ENCODE assay signal across 17 cellular contexts in genomic region chr2:219111375-219112069, GRCh38. TPM values are rescaled to one million over a fixed set of nuclear protein-coding genes. Genes with fewer than 3 reads are reported as not detected.
DNase-seq lines count a peak whose midpoint lies in the region; ATAC-seq and TF ChIP-seq lines count a peak whose summit lies in the region.
"Had no signal": no experiment of that assay in that cellular context is flagged by ENCODE, and none has a peak within 500 bp of the region (broad histone marks: within the 10 kb centered on the region; RNA-seq: fewer than 3 reads in every experiment).

No MANE protein-coding gene starts in this region.

- POLR2A ChIA-PET in WTC11 (lab: Charles Lee), result no interaction called here

- ATAC-seq in WTC11, result no peak
- ATAC-seq in right lobe of liver, result peak; percentile 93 to 95 (median 94)
- no peak for ATAC-seq in GM19023 (IDR thresholded peaks at IDR 0.05; ENCODE audit: unreplicated experiment)

- TF ChIP-seq CTCF in WTC11 (IDR thresholded peaks at IDR 0.05) (no peak), right lobe of liver (IDR thresholded peaks at IDR 0.05) (no peak)

- H3K4me3 Mint-ChIP-seq in WTC11, result no peak overlapping the region

- no peak overlapping the region for H3K27ac Mint-ChIP-seq in WTC11

- H3K4me3 ChIP-seq in right lobe of liver, result no peak overlapping the region
- H3K4me3 ChIP-seq: HAP-1 had no signal

- no peak for TF ChIP-seq POLR2A in right lobe of liver (IDR thresholded peaks at IDR 0.05)

- H3K9me3 ChIP-seq in right lobe of liver, result no peaks in the 10 kb centered on the region
- H3K9me3 ChIP-seq: HAP-1 had no signal

- no peaks in the 10 kb centered on the region for H3K36me3 ChIP-seq in right lobe of liver
- H3K36me3 ChIP-seq: HAP-1 had no signal

- H3K9me3 Mint-ChIP-seq in WTC11, result no peaks in the 10 kb centered on the region

- intact Hi-C loops in right lobe of liver (cut with DNase I), result no loop called here

- no peaks in the 10 kb centered on the region for H3K27me3 Mint-ChIP-seq in WTC11 (ENCODE audit: low read depth)

- 33% methylated on average over 5 of the region's 5 CpGs for WGBS in right lobe of liver (ENCODE audit: insufficient coverage, low coverage, low lambda C conversion rate, missing lambda C conversion rate)

- no peaks in the 10 kb centered on the region for H3K27me3 ChIP-seq in right lobe of liver

- CTCF ChIA-PET in WTC11 (lab: Charles Lee), result interaction anchor here (1.0 to 3.8 kb wide), 6 partner anchors 8 to 101 kb away, joined by 3 to 21 read pairs (median 10); no protein-coding TSS in a partner anchor

- H3K4me1 ChIP-seq in right lobe of liver, result peaks cover 0 to 28% (median 11%) of the 10 kb centered on the region in 4 donors
- H3K4me1 ChIP-seq: HAP-1 had no signal

- no peaks in the 10 kb centered on the region for H3K36me3 Mint-ChIP-seq in WTC11

- H3K27ac ChIP-seq in right lobe of liver, result peak overlapping the region; percentile 40 to 87 (median 80)

- peaks cover 9% of the 10 kb centered on the region for H3K4me1 Mint-ChIP-seq in WTC11

- DNase-seq in SHP77 (lab: John Stamatoyannopoulos, UW), result peak; percentile 15 to 40
- DNase-seq in SHP77 treated with DMSO at 0.1 percent for 48 hours (lab: John Stamatoyannopoulos, UW), result no peak
- DNase-seq in WTC11 (ENCODE audit: low spot score), result no peak
- peak; percentile 45 to 76 (median 72) for DNase-seq in right lobe of liver
- no peak for DNase-seq in nucleus accumbens (lab: John Stamatoyannopoulos, UW)
- no peak for DNase-seq in T-helper 2 cell
- no peak for DNase-seq in germinal center (ENCODE audit: low spot score)
- DNase-seq: C1 segment of cervical spinal cord, DMS153, KBM-7, NCI-H1048, NCI-H187, NCI-H446 treated with DMSO at 0.1 percent for 48 hours had no signal

TF ChIP-seq in WTC11, 78 proteins besides CTCF, POLR2A, EP300 and RAD21:
- TF ChIP-seq GABPB1 (CRISPR knock-in tag; IDR thresholded peaks at IDR 0.05) (peak; percentile 58), PREB (CRISPR knock-in tag; IDR thresholded peaks at IDR 0.05; ENCODE audit: borderline replicate concordance) (no peak), IRF2 (CRISPR knock-in tag; IDR thresholded peaks at IDR 0.05; ENCODE audit: borderline replicate concordance, low read depth) (no peak), ZNF121 (CRISPR knock-in tag; IDR thresholded peaks at IDR 0.05) (no peak), NFATC4 (CRISPR knock-in tag; IDR thresholded peaks at IDR 0.05) (no peak)

RNA-seq across cellular contexts. Expression of gene NHEJ1, which starts 49.1 kb away (rescaled TPM):
- total RNA-seq in WTC11 (2021) (18.4 to 22.3 TPM (median 21.3 TPM) in 3 replicates), right lobe of liver (10 to 100 TPM in 3 of 6 experiments, 1 to 10 TPM in 3; 5.8 to 16.7 (median 10.9) TPM)

RNA-seq across cellular contexts. Expression of gene IHH, which starts 50.8 kb away (rescaled TPM):
- total RNA-seq in WTC11 (2021) (0.11 TPM in 1 of 3 replicates, not detected in the others), right lobe of liver (1 to 10 TPM in 3 of 6 experiments, under 1 TPM in 3; 0.42 to 3.9 (median 1.1) TPM)
- total RNA-seq: M059J, RPMI7951 had no signal

RNA-seq across cellular contexts. Expression of gene SLC23A3, which starts 58.3 kb away (rescaled TPM):
- total RNA-seq in WTC11 (2021) (0.41 to 0.59 TPM (median 0.55 TPM) in 3 replicates), right lobe of liver (1 to 10 TPM in 5 of 6 experiments, under 1 TPM in 1; 0.62 to 4.9 (median 2.1) TPM)
- total RNA-seq: RPMI7951 had no signal

Comparison
In these comparisons a context has a peak if more than half of its experiments do, and no peak if none do; other contexts are left out.
1. DNase-seq: peak in SHP77 (2 of 2) and right lobe of liver (3 of 3); none in SHP77 treated with DMSO at 0.1 percent for 48 hours (single experiment), WTC11 (single experiment), nucleus accumbens (0 of 56), T-helper 2 cell (0 of 5) and germinal center (single experiment).
2. ATAC-seq: peak in right lobe of liver (4 of 4); none in WTC11 (single experiment) and GM19023 (single experiment).